20 cellular contexts compared by ENCODE assay signal in the genomic region with DNA sequence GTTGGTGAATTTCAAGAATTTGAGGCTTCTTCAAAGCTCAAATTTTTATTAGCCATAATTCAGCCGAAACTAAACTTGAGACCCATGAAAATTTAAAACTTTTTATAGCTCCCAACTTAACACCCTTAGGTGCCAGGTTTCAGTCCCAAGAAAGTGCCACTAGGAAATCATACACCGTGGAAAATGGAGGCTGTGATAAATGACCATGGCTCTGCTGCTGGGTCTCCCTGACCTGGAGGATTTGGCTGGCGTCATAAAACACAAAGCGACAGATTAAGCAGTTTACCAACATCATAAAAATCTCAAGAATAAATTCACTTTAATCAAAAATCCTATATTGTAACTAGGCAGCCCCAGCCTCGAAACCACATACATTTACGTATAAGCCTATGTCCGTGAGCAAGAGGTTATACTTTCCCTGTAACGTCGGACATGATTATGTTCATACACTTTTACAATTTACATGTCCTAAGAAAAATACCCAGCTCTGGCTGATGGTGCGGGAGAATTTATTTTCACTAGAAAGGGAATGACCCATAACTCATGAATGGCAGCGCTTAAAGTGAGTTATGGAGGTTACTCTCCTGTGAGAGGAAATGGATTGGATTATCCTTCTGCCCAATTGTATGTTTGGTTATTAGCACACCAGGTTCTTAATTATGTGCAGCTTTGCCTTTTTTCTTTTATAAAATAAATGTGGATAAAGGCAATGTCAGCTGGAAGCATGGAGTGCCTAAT.
DNase-seq lines count a peak whose midpoint lies in the region; ATAC-seq, FAIRE-seq and TF ChIP-seq lines count a peak whose summit lies in the region.
"Had no signal": no experiment of that assay in that cellular context is flagged by ENCODE, and none has a peak within 500 bp of the region (broad histone marks: within the 10 kb centered on the region; RNA-seq: fewer than 3 reads in every experiment).

No MANE protein-coding gene starts in this region.

- DNase-seq in NCI-H2081 (lab: John Stamatoyannopoulos, UW) (peak; percentile 9 to 33), NCI-H2081 treated with DMSO at 0.1 percent for 48 hours (lab: John Stamatoyannopoulos, UW) (no peak), SJCRH30 (peak in 1 of 2 experiments; percentile 22), mesothelial cell of epicardium (ENCODE audit: low spot score in 2 of 2, unreplicated experiment in 2 of 2) (no peak), RCC 7860 (ENCODE audit: low spot score) (no peak)
- DNase-seq in activated naive CD8-positive, alpha-beta T cell treated with anti-CD3 and anti-CD28 coated beads for 36 hours: no peak
- DNase-seq: CD8-positive, alpha-beta memory T cell; EL; H7; MM.1S; NCI-H1048; NCI-H1694; NCI-H2107; NCI-H510A; NCI-H748 treated with DMSO at 0.1 percent for 48 hours; PC-9; SIG-M5; T-cell had no signal

- no peak for TF ChIP-seq POLR2A in gastroesophageal sphincter (IDR thresholded peaks at IDR 0.05)

- H3K27me3 ChIP-seq in SJCRH30 (no peaks in the 10 kb centered on the region), gastroesophageal sphincter (no peaks in the 10 kb centered on the region)

- 63 to 70% methylated on average over 7 to 10 of the region's 11 CpGs for WGBS in gastroesophageal sphincter (ENCODE audit: low coverage in 1 of 2), 2 donors

- peaks cover 70% of the 10 kb centered on the region for H3K4me1 Mint-ChIP-seq in mesothelial cell of epicardium
- peaks cover 2% of the 10 kb centered on the region for H3K4me1 Mint-ChIP-seq in activated naive CD8-positive, alpha-beta T cell treated with anti-CD3 and anti-CD28 coated beads for 36 hours
- H3K4me1 Mint-ChIP-seq: CD8-positive, alpha-beta memory T cell; T-cell had no signal

- TF ChIP-seq EP300 in gastroesophageal sphincter (IDR thresholded peaks at IDR 0.05): no peak

- peak overlapping the region; percentile 48; the same call in 1 of the 2 replicates for H3K27ac ChIP-seq in SJCRH30
- H3K27ac ChIP-seq in gastroesophageal sphincter: no peak overlapping the region
- H3K27ac ChIP-seq: C4-2B, PC-9 had no signal

- H3K27ac Mint-ChIP-seq in mesothelial cell of epicardium: peak overlapping the region; percentile 92
- H3K27ac Mint-ChIP-seq in activated naive CD8-positive, alpha-beta T cell treated with anti-CD3 and anti-CD28 coated beads for 36 hours: no peak overlapping the region
- H3K27ac Mint-ChIP-seq: CD8-positive, alpha-beta memory T cell; T-cell had no signal

- H3K36me3 Mint-ChIP-seq in mesothelial cell of epicardium: peaks cover 2% of the 10 kb centered on the region
- no peaks in the 10 kb centered on the region for H3K36me3 Mint-ChIP-seq in activated naive CD8-positive, alpha-beta T cell treated with anti-CD3 and anti-CD28 coated beads for 36 hours
- H3K36me3 Mint-ChIP-seq: CD8-positive, alpha-beta memory T cell; T-cell had no signal

- peak overlapping the region; percentile 37 for H3K4me3 ChIP-seq in SJCRH30
- H3K4me3 ChIP-seq in gastroesophageal sphincter: no peak overlapping the region
- H3K4me3 ChIP-seq: PC-9 had no signal

- no peak for FAIRE-seq in RCC 7860 (lab: Jason Lieb, UNC)

- peaks cover 4% of the 10 kb centered on the region; the same call in 1 of the 2 replicates for H3K4me1 ChIP-seq in SJCRH30
- H3K4me1 ChIP-seq in gastroesophageal sphincter: no peaks in the 10 kb centered on the region

- ATAC-seq in gastroesophageal sphincter: no peak
- ATAC-seq: T-cell had no signal

- H3K27me3 Mint-ChIP-seq in mesothelial cell of epicardium (ENCODE audit: low read depth): no peaks in the 10 kb centered on the region
- peaks cover 4% of the 10 kb centered on the region for H3K27me3 Mint-ChIP-seq in activated naive CD8-positive, alpha-beta T cell treated with anti-CD3 and anti-CD28 coated beads for 36 hours

- no peaks in the 10 kb centered on the region for H3K9me3 Mint-ChIP-seq in mesothelial cell of epicardium
- no peaks in the 10 kb centered on the region for H3K9me3 Mint-ChIP-seq in activated naive CD8-positive, alpha-beta T cell treated with anti-CD3 and anti-CD28 coated beads for 36 hours
- H3K9me3 Mint-ChIP-seq: CD8-positive, alpha-beta memory T cell; T-cell had no signal

- H3K36me3 ChIP-seq in SJCRH30 (no peaks in the 10 kb centered on the region), gastroesophageal sphincter (no peaks in the 10 kb centered on the region)

- 0 out of 2 replicates have a peak, but pooled peaks cover 2% of the 10 kb centered on the region for H3K9me3 ChIP-seq in SJCRH30 (replicated peaks)
- H3K9me3 ChIP-seq in gastroesophageal sphincter: no peaks in the 10 kb centered on the region

- H3K4me3 Mint-ChIP-seq in mesothelial cell of epicardium: peak overlapping the region; percentile 34
- H3K4me3 Mint-ChIP-seq in activated naive CD8-positive, alpha-beta T cell treated with anti-CD3 and anti-CD28 coated beads for 36 hours: no peak overlapping the region
- H3K4me3 Mint-ChIP-seq: CD8-positive, alpha-beta memory T cell; T-cell had no signal

- TF ChIP-seq CTCF in mesothelial cell of epicardium (IDR thresholded peaks at IDR 0.05; ENCODE audit: unreplicated experiment) (no peak), gastroesophageal sphincter (IDR thresholded peaks at IDR 0.05) (no peak)

Comparison
In these comparisons a context has a peak if more than half of its experiments do, and no peak if none do; other contexts are left out.
1. DNase-seq: peak in NCI-H2081 (2 of 2); none in NCI-H2081 treated with DMSO at 0.1 percent for 48 hours (single experiment), mesothelial cell of epicardium (0 of 2), activated naive CD8-positive, alpha-beta T cell treated with anti-CD3 and anti-CD28 coated beads for 36 hours (single experiment) and RCC 7860 (single experiment).